ENCODE assay signal across 17 cellular contexts in genomic region chr3:153601422-153601853, GRCh38.
DNase-seq lines count a peak whose midpoint lies in the region; ATAC-seq, FAIRE-seq and TF ChIP-seq lines count a peak whose summit lies in the region.
"Had no signal": no experiment of that assay in that cellular context is flagged by ENCODE, and none has a peak within 500 bp of the region (broad histone marks: within the 10 kb centered on the region; RNA-seq: fewer than 3 reads in every experiment).

No MANE protein-coding gene starts in this region.

- no peak overlapping the region for H3K9ac ChIP-seq in endothelial cell of umbilical vein (replicated peaks; ENCODE audit: extremely low read depth, insufficient read depth, low read length)
- H3K9ac ChIP-seq in mesendoderm (ENCODE audit: low read length), result no peak overlapping the region

- H3K23ac ChIP-seq in mesendoderm (ENCODE audit: low read length), result no peak overlapping the region

- H3K27ac ChIP-seq in CD4-positive, alpha-beta memory T cell (ENCODE audit: low read depth, low read length), result no peak overlapping the region
- H3K27ac ChIP-seq in endothelial cell of umbilical vein (ENCODE audit: insufficient read depth, low read depth, low read length), result peak overlapping the region; percentile 69
- no peak overlapping the region for H3K27ac ChIP-seq in mesendoderm (ENCODE audit: low read depth, low read length)
- no peak overlapping the region for H3K27ac ChIP-seq in pancreas
- H3K27ac ChIP-seq: neutrophil, upper lobe of right lung had no signal

- H3K79me2 ChIP-seq in endothelial cell of umbilical vein (ENCODE audit: control insufficient read depth, insufficient read depth, low read length), result no peaks in the 10 kb centered on the region
- H3K79me2 ChIP-seq in mesendoderm (ENCODE audit: control insufficient read depth, insufficient read depth, low read length), result no peaks in the 10 kb centered on the region

- H3K18ac ChIP-seq in mesendoderm (ENCODE audit: low read length), result no peak overlapping the region

- no peak for DNase-seq in CD4-positive, alpha-beta memory T cell
- DNase-seq in NB4 (ENCODE audit: low read depth), result peak; percentile 17
- DNase-seq in endothelial cell of umbilical vein (ENCODE audit: low read depth, low spot score), result peak; percentile 67
- peak; percentile 46 for DNase-seq in mesendoderm
- no peak for DNase-seq in glomerular visceral epithelial cell (ENCODE audit: extremely low spot score)
- DNase-seq in stimulated activated naive CD4-positive, alpha-beta T cell treated with Interleukin-2 at 50 U/mL for 16 hours (lab: John Stamatoyannopoulos, UW), result no peak
- DNase-seq in pancreas, result no peak
- DNase-seq: activated CD4-positive, alpha-beta T cell treated with anti-CD3 and anti-CD28 coated beads, Interleukin-2, amount 50 U/mL, for 4 hours; head of caudate nucleus; islet precursor cell; NCI-H1694; NCI-H446; retina; upper lobe of right lung had no signal

- H3K4me3 Mint-ChIP-seq in CD4-positive, alpha-beta memory T cell, result no peak overlapping the region
- H3K4me3 Mint-ChIP-seq: activated naive CD4-positive, alpha-beta T cell treated with anti-CD3 and anti-CD28 coated beads, Interleukin-2, amount 50 U/mL, for 24 hours had no signal

- no peak overlapping the region for H2AK5ac ChIP-seq in mesendoderm (ENCODE audit: low read length)

- no peaks in the 10 kb centered on the region for H3K36me3 ChIP-seq in CD4-positive, alpha-beta memory T cell (ENCODE audit: insufficient read depth, low read length)
- no peaks in the 10 kb centered on the region for H3K36me3 ChIP-seq in endothelial cell of umbilical vein (ENCODE audit: control insufficient read depth in 2 of 2, extremely low read depth in 1 of 2, insufficient read depth in 2 of 2, low read length in 2 of 2)
- H3K36me3 ChIP-seq in mesendoderm (ENCODE audit: control insufficient read depth, insufficient read depth, low read length), result no peaks in the 10 kb centered on the region
- H3K36me3 ChIP-seq in pancreas, result no peaks in the 10 kb centered on the region
- H3K36me3 ChIP-seq: neutrophil, upper lobe of right lung had no signal

- no peak for ATAC-seq in pancreas
- ATAC-seq: upper lobe of right lung had no signal

- H2AFZ ChIP-seq in endothelial cell of umbilical vein (ENCODE audit: low read depth, low read length), result peak overlapping the region; percentile 96

- H3K79me1 ChIP-seq in mesendoderm (ENCODE audit: low read length), result no peaks in the 10 kb centered on the region

- no peaks in the 10 kb centered on the region for H4K20me1 ChIP-seq in endothelial cell of umbilical vein (replicated peaks; ENCODE audit: control insufficient read depth, extremely low read depth, insufficient read depth, low read length)

- no peak overlapping the region for H2BK5ac ChIP-seq in mesendoderm (ENCODE audit: low read length)

- peaks cover 7 to 10% (median 9%) of the 10 kb centered on the region in 4 donors for H3K4me1 Mint-ChIP-seq in CD4-positive, alpha-beta memory T cell

- H3K27ac Mint-ChIP-seq in CD4-positive, alpha-beta memory T cell, result peak overlapping the region in 4 of 7 donors; percentile 39 to 81 (median 68)
- H3K27ac Mint-ChIP-seq: activated naive CD4-positive, alpha-beta T cell treated with anti-CD3 and anti-CD28 coated beads, Interleukin-2, amount 50 U/mL, for 24 hours had no signal

- FAIRE-seq in endothelial cell of umbilical vein (lab: Jason Lieb, UNC) (peak; percentile 24), pancreas (lab: Jason Lieb, UNC) (no peak)
- FAIRE-seq: TTC549 had no signal

- H3K9me3 Mint-ChIP-seq in CD4-positive, alpha-beta memory T cell, result no peaks in the 10 kb centered on the region
- H3K9me3 Mint-ChIP-seq: activated naive CD4-positive, alpha-beta T cell treated with anti-CD3 and anti-CD28 coated beads, Interleukin-2, amount 50 U/mL, for 24 hours had no signal

- intact Hi-C loops in CD4-positive, alpha-beta memory T cell (cut with micrococcal nuclease), result no loop called here
- intact Hi-C loops in endothelial cell of umbilical vein (cut with micrococcal nuclease), result loop anchor here (1.0 to 2.0 kb wide), 2 partner anchors 27 to 167 kb away; no protein-coding TSS in a partner anchor
- intact Hi-C loops in pancreas (cut with DNase I), result no loop called here

- CTCF ChIA-PET in CD4-positive, alpha-beta memory T cell (lab: Charles Lee; ENCODE audit: partially characterized antibody), result no interaction called here
- CTCF ChIA-PET in endothelial cell of umbilical vein (lab: Charles Lee), result interaction anchor here (0.7 to 1.2 kb wide), 2 partner anchors 29 to 558 kb away, joined by 3 to 6 read pairs; no protein-coding TSS in a partner anchor

- no CpG with 5 or more reads among the region's 1 CpG for WGBS in mesendoderm (ENCODE audit: extremely low coverage, insufficient coverage, low lambda C conversion rate)
- WGBS in pancreas, 2 donors, result 63 to 68% methylated on average over 1 of the region's 1 CpG

- no peak overlapping the region for H3K4me3 ChIP-seq in CD4-positive, alpha-beta memory T cell (ENCODE audit: low read length in 2 of 2)
- H3K4me3 ChIP-seq in NB4 (ENCODE audit: low read depth, low read length) (no peak overlapping the region), endothelial cell of umbilical vein (replicated peaks in 1 of 3; ENCODE audit: insufficient read depth in 1 of 3, low read depth in 1 of 3, low read length in 3 of 3) (no peak overlapping the region), mesendoderm (ENCODE audit: low read length) (no peak overlapping the region), pancreas (no peak overlapping the region)
- H3K4me3 ChIP-seq: upper lobe of right lung had no signal

- no peaks in the 10 kb centered on the region for H3K27me3 Mint-ChIP-seq in CD4-positive, alpha-beta memory T cell
- H3K27me3 Mint-ChIP-seq: activated naive CD4-positive, alpha-beta T cell treated with anti-CD3 and anti-CD28 coated beads, Interleukin-2, amount 50 U/mL, for 24 hours had no signal

- POLR2A ChIA-PET in CD4-positive, alpha-beta memory T cell (lab: Charles Lee; ENCODE audit: partially characterized antibody), result interaction anchor here (1.1 to 1.3 kb wide), 2 partner anchors 16 to 20 kb away, joined by 3 to 4 read pairs; no protein-coding TSS in a partner anchor
- POLR2A ChIA-PET in endothelial cell of umbilical vein (lab: Charles Lee), result interaction anchor here (0.6 kb wide), 1 partner anchor 11 kb away, joined by 6 read pairs; no protein-coding TSS in a partner anchor

- H4K5ac ChIP-seq in mesendoderm (ENCODE audit: low read length), result no peak overlapping the region

- H4K8ac ChIP-seq in mesendoderm (ENCODE audit: low read depth, low read length), result no peak overlapping the region

- peak overlapping the region; percentile 65 for H3K4me2 ChIP-seq in endothelial cell of umbilical vein (ENCODE audit: insufficient read depth, low read length)
- no peak overlapping the region for H3K4me2 ChIP-seq in mesendoderm (ENCODE audit: low read length)

- H3K56ac ChIP-seq in mesendoderm (ENCODE audit: low read length), result no peak overlapping the region

- no peak for TF ChIP-seq CTCF in NB4 (IDR thresholded peaks at IDR 0.05; ENCODE audit: low read depth, low read length)
- no peak for TF ChIP-seq CTCF in endothelial cell of umbilical vein (IDR thresholded peaks at IDR 0.05; ENCODE audit: extremely low read depth in 1 of 2, insufficient read depth in 1 of 2, low read depth in 1 of 2, low read length in 2 of 2)
- no peak for TF ChIP-seq CTCF in pancreas (IDR thresholded peaks at IDR 0.05)

- no peak overlapping the region for H2BK120ac ChIP-seq in mesendoderm (ENCODE audit: low read depth, low read length)

- H3K27me3 ChIP-seq in CD4-positive, alpha-beta memory T cell (ENCODE audit: insufficient read depth, low read length), result no peaks in the 10 kb centered on the region
- no peaks in the 10 kb centered on the region for H3K27me3 ChIP-seq in endothelial cell of umbilical vein (ENCODE audit: control insufficient read depth in 2 of 2, insufficient read depth in 2 of 2, low read length in 2 of 2)
- H3K27me3 ChIP-seq in mesendoderm (ENCODE audit: insufficient read depth, low read length, poor library complexity), result no peaks in the 10 kb centered on the region
- H3K27me3 ChIP-seq in pancreas, result peaks cover 0 to 4% (median 0%) of the 10 kb centered on the region in 4 donors
- H3K27me3 ChIP-seq: neutrophil, upper lobe of right lung had no signal

- no peaks in the 10 kb centered on the region for H3K9me1 ChIP-seq in endothelial cell of umbilical vein (replicated peaks; ENCODE audit: control insufficient read depth, extremely low read depth, insufficient read depth, low read length)

- no peak overlapping the region for H3K4ac ChIP-seq in mesendoderm (ENCODE audit: low read depth, low read length)

- H3K4me1 ChIP-seq in CD4-positive, alpha-beta memory T cell (ENCODE audit: insufficient read depth, low read length), result peaks cover 10% of the 10 kb centered on the region
- H3K4me1 ChIP-seq in endothelial cell of umbilical vein (ENCODE audit: control insufficient read depth, extremely low read depth, insufficient read depth, low read length), result peaks cover 30% of the 10 kb centered on the region
- no peaks in the 10 kb centered on the region for H3K4me1 ChIP-seq in mesendoderm (ENCODE audit: control insufficient read depth, low read depth, low read length)
- H3K4me1 ChIP-seq in pancreas, result no peaks in the 10 kb centered on the region

- dilution Hi-C loops in endothelial cell of umbilical vein (cut with MboI; ENCODE audit: extremely low pct_ligation_motif_present, low sequenced_read_pairs), result no loop called here

- no peak overlapping the region for H2BK15ac ChIP-seq in mesendoderm (replicated peaks; ENCODE audit: low read depth)

- no TSS peak for BruUV-seq in endothelial cell of umbilical vein (replicated peaks; lab: Mats Ljungman, UMichigan)

- TF ChIP-seq POLR2A in NB4 (IDR thresholded peaks at IDR 0.05; ENCODE audit: extremely low read depth, insufficient read length), result no peak
- TF ChIP-seq POLR2A in endothelial cell of umbilical vein (IDR thresholded peaks at IDR 0.05; ENCODE audit: low read depth, low read length), result no peak

- no peaks in the 10 kb centered on the region for H3K9me3 ChIP-seq in CD4-positive, alpha-beta memory T cell (ENCODE audit: control insufficient read depth in 1 of 2, low read length in 2 of 2)
- H3K9me3 ChIP-seq in endothelial cell of umbilical vein (replicated peaks; ENCODE audit: control insufficient read depth, insufficient read depth, low read length), result no peaks in the 10 kb centered on the region
- H3K9me3 ChIP-seq in pancreas, result no peaks in the 10 kb centered on the region
- H3K9me3 ChIP-seq: neutrophil, upper lobe of right lung had no signal

- no peaks in the 10 kb centered on the region for H3K36me3 Mint-ChIP-seq in CD4-positive, alpha-beta memory T cell
- H3K36me3 Mint-ChIP-seq: activated naive CD4-positive, alpha-beta T cell treated with anti-CD3 and anti-CD28 coated beads, Interleukin-2, amount 50 U/mL, for 24 hours had no signal

TF ChIP-seq in endothelial cell of umbilical vein, 7 proteins besides CTCF, POLR2A, EP300 and RAD21 (continues in another document):
- TF ChIP-seq JUN (IDR thresholded peaks at IDR 0.05; ENCODE audit: borderline replicate concordance, insufficient read depth, insufficient read length, low read depth) (peak; percentile 42), MYC (IDR thresholded peaks at IDR 0.05; ENCODE audit: low read depth, low read length) (no peak), FOS (IDR thresholded peaks at IDR 0.05; ENCODE audit: borderline replicate concordance, insufficient read depth, low read length) (peak; percentile 28), EZH2 (IDR thresholded peaks at IDR 0.05; ENCODE audit: borderline replicate concordance, low read depth, low read length, severe bottlenecking) (no peak)

Comparison
In these comparisons a context has a peak if more than half of its experiments do, and no peak if none do; other contexts are left out.
1. DNase-seq: peak in NB4 (single experiment), endothelial cell of umbilical vein (single experiment) and mesendoderm (single experiment); none in CD4-positive, alpha-beta memory T cell (0 of 5), glomerular visceral epithelial cell (single experiment), stimulated activated naive CD4-positive, alpha-beta T cell treated with Interleukin-2 at 50 U/mL for 16 hours (single experiment) and pancreas (0 of 6).